23 cellular contexts compared by ENCODE assay signal in the genomic region with DNA sequence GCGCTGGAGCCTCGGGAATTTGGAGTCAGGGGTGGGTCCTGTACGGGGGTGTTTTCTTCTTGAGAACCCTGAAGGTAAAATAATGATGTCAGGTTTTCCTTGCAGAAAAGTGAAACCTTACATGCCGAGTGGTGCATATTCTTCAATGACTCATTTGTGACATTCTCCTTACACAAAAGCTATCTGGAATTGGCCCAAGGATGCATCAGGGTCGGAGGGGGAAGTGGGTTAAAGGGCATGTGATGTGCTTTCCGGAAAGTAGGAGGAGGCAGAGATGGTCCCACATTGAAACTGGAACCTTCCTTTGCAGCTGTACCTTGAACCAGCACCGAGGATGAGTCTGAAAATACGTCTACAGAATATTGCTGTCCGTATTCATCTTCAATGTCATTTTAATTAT.
"Had no signal": no experiment of that assay in that cellular context is flagged by ENCODE, and none has a peak within 500 bp of the region (broad histone marks: within the 10 kb centered on the region; RNA-seq: fewer than 3 reads in every experiment).

No MANE protein-coding gene starts in this region.

- H3K4me1 ChIP-seq: esophagus muscularis mucosa, left lung, lower lobe of right lung, spleen, tibial nerve had no signal

- H3K4me3 ChIP-seq: esophagus muscularis mucosa, left lung, lower lobe of right lung, tibial nerve had no signal

- H3K36me3 ChIP-seq: brain microvascular endothelial cell, esophagus muscularis mucosa, left lung, lower lobe of right lung, spleen, tibial nerve, WERI-Rb-1 had no signal

- FAIRE-seq: astrocyte had no signal

- H3K9me3 ChIP-seq: esophagus muscularis mucosa, left lung, lower lobe of right lung, spleen had no signal

- H3K27ac ChIP-seq: brain microvascular endothelial cell, esophagus muscularis mucosa, left lung, lower lobe of right lung, spleen, tibial nerve, WERI-Rb-1 had no signal

- DNase-seq: activated CD4-positive, alpha-beta T cell treated with anti-CD3 and anti-CD28 coated beads for 48 hours; activated CD4-positive, alpha-beta T cell treated with anti-CD3 and anti-CD28 coated beads, Interleukin-2, amount 50 U/mL, for 48 hours; activated CD8-positive, alpha-beta memory T cell treated with anti-CD3 and anti-CD28 coated beads for 24 hours; activated gamma-delta T cell; activated naive CD4-positive, alpha-beta T cell treated with anti-CD3 and anti-CD28 coated beads, Interleukin-2, amount 10 ng/mL, durations not matched to agents 7 days and 5 days; activated naive CD8-positive, alpha-beta T cell treated with anti-CD3 and anti-CD28 coated beads, Interleukin-2, amount 10 ng/mL, durations not matched to agents 7 days and 5 days; amniotic stem cell; brain microvascular endothelial cell; central memory CD4-positive, alpha-beta T cell; foreskin melanocyte; kidney glomerular epithelial cell; left lung; lower lobe of right lung; mesenchymal stem cell; posterior cingulate gyrus; right cardiac atrium; spleen; stimulated activated naive CD4-positive, alpha-beta T cell treated with Interleukin-2 at 50 U/mL for 16 hours; T1000; WERI-Rb-1 had no signal

- H3K27me3 ChIP-seq: brain microvascular endothelial cell, left lung, tibial nerve had no signal
